In genomic region chr17:39144414-39144813, GRCh38 we compare ENCODE assay signal across 9 cellular contexts. TPM values are rescaled to one million over a fixed set of nuclear protein-coding genes. Genes with fewer than 3 reads are reported as not detected.
DNase-seq lines count a peak whose midpoint lies in the region; ATAC-seq and TF ChIP-seq lines count a peak whose summit lies in the region.
"Had no signal": no experiment of that assay in that cellular context is flagged by ENCODE, and none has a peak within 500 bp of the region (broad histone marks: within the 10 kb centered on the region; RNA-seq: fewer than 3 reads in every experiment).

No MANE protein-coding gene starts in this region.

- H3K4me1 Mint-ChIP-seq in activated CD4-positive, alpha-beta T cell treated with anti-CD3 and anti-CD28 coated beads for 36 hours: peaks cover 9% of the 10 kb centered on the region

- DNase-seq in EL: peak; percentile 75
- peak; percentile 98 for DNase-seq in NCI-H774 (lab: John Stamatoyannopoulos, UW)
- DNase-seq in fibroblast of mammary gland (ENCODE audit: low read depth): peak; percentile 92
- no peak for DNase-seq in stimulated activated CD4-positive, alpha-beta T cell treated with anti-CD3 and anti-CD28 coated beads, Interleukin-4, amount 100 ng/mL, for 24 hours
- no peak for DNase-seq in stimulated activated naive CD4-positive, alpha-beta T cell (lab: John Stamatoyannopoulos, UW)
- DNase-seq in activated CD4-positive, alpha-beta T cell treated with anti-CD3 and anti-CD28 coated beads for 36 hours: no peak
- DNase-seq in GM13976 (ENCODE audit: low spot score): no peak
- DNase-seq: stimulated activated CD4-positive, alpha-beta T cell treated with anti-CD3 and anti-CD28 coated beads, Interleukin-2, amount 100 ng/mL, for 24 hours had no signal

- no peaks in the 10 kb centered on the region for H3K36me3 Mint-ChIP-seq in activated CD4-positive, alpha-beta T cell treated with anti-CD3 and anti-CD28 coated beads for 36 hours (ENCODE audit: low read depth)

- no peak overlapping the region for H3K4me3 Mint-ChIP-seq in activated CD4-positive, alpha-beta T cell treated with anti-CD3 and anti-CD28 coated beads for 36 hours

- in situ Hi-C loops in GM13976 (cut with MboI; ENCODE audit: low sequenced_read_pairs, unreplicated experiment): no loop called here

- no peaks in the 10 kb centered on the region for H3K4me1 ChIP-seq in rectal smooth muscle tissue (ENCODE audit: control insufficient read depth, insufficient read depth, low read length)

- TF ChIP-seq CTCF in fibroblast of mammary gland (conservative IDR thresholded peaks at IDR 0.05; ENCODE audit: control insufficient read depth, insufficient read depth, low read depth, low read length): no peak
- no peak for TF ChIP-seq CTCF in GM13976 (IDR thresholded peaks at IDR 0.05; ENCODE audit: borderline replicate concordance, control extremely low read depth, extremely low read depth, insufficient read depth, missing control alignments)

- H3K4me3 ChIP-seq in fibroblast of mammary gland (ENCODE audit: control insufficient read depth, low read depth, low read length) (no peak overlapping the region), rectal smooth muscle tissue (ENCODE audit: low read length) (no peak overlapping the region)

- no peak overlapping the region for H3K27ac Mint-ChIP-seq in activated CD4-positive, alpha-beta T cell treated with anti-CD3 and anti-CD28 coated beads for 36 hours

- no peaks in the 10 kb centered on the region for H3K9me3 Mint-ChIP-seq in activated CD4-positive, alpha-beta T cell treated with anti-CD3 and anti-CD28 coated beads for 36 hours (ENCODE audit: low read depth)

- CTCF ChIA-PET in activated CD4-positive, alpha-beta T cell treated with anti-CD3 and anti-CD28 coated beads for 36 hours (lab: Charles Lee): interaction anchor here (0.8 to 1.1 kb wide), 5 partner anchors 9 to 161 kb away, joined by 3 to 5 read pairs (median 3); partner anchors contain the start of gene ARL5C

- POLR2A ChIA-PET in activated CD4-positive, alpha-beta T cell treated with anti-CD3 and anti-CD28 coated beads for 36 hours (lab: Charles Lee): no interaction called here

- intact Hi-C loops in activated CD4-positive, alpha-beta T cell treated with anti-CD3 and anti-CD28 coated beads for 36 hours (cut with DNase I, micrococcal nuclease): no loop called here

- no peaks in the 10 kb centered on the region for H3K36me3 ChIP-seq in rectal smooth muscle tissue (ENCODE audit: control insufficient read depth, insufficient read depth, low read length)

- no peak for ATAC-seq in activated CD4-positive, alpha-beta T cell treated with anti-CD3 and anti-CD28 coated beads for 36 hours

- no peaks in the 10 kb centered on the region for H3K27me3 ChIP-seq in rectal smooth muscle tissue (ENCODE audit: control insufficient read depth, insufficient read depth, low read length)

- no peak overlapping the region for H3K9ac ChIP-seq in rectal smooth muscle tissue (ENCODE audit: low read length)

- H3K27ac ChIP-seq in rectal smooth muscle tissue (ENCODE audit: low read depth, low read length): peak overlapping the region; percentile 50

- H3K27me3 Mint-ChIP-seq in activated CD4-positive, alpha-beta T cell treated with anti-CD3 and anti-CD28 coated beads for 36 hours: no peaks in the 10 kb centered on the region

RNA-seq across cellular contexts. Expression of gene PLXDC1, which starts 7.0 kb away (rescaled TPM):
- 1 to 10 TPM; 1.2 to 2.4 TPM for total RNA-seq in activated CD4-positive, alpha-beta T cell treated with anti-CD3 and anti-CD28 coated beads for 36 hours

RNA-seq across cellular contexts. Expression of gene ARL5C, which starts 21.5 kb away (rescaled TPM):
- not detected for total RNA-seq in activated CD4-positive, alpha-beta T cell treated with anti-CD3 and anti-CD28 coated beads for 36 hours

RNA-seq across cellular contexts. Expression of gene CACNB1, which starts 53.1 kb away (rescaled TPM):
- total RNA-seq in activated CD4-positive, alpha-beta T cell treated with anti-CD3 and anti-CD28 coated beads for 36 hours: 10 to 100 TPM; 11.8 to 12.3 TPM

RNA-seq across cellular contexts. Expression of gene RPL19, which starts 55.7 kb away (rescaled TPM):
- 1,000 to 10,000 TPM; 2,801 to 2,985 TPM for total RNA-seq in activated CD4-positive, alpha-beta T cell treated with anti-CD3 and anti-CD28 coated beads for 36 hours

Comparison
In these comparisons a context has a peak if more than half of its experiments do, and no peak if none do; other contexts are left out.
1. DNase-seq: peak in EL (single experiment), NCI-H774 (single experiment) and fibroblast of mammary gland (single experiment); none in stimulated activated CD4-positive, alpha-beta T cell treated with anti-CD3 and anti-CD28 coated beads, Interleukin-4, amount 100 ng/mL, for 24 hours (single experiment), stimulated activated naive CD4-positive, alpha-beta T cell (0 of 6), activated CD4-positive, alpha-beta T cell treated with anti-CD3 and anti-CD28 coated beads for 36 hours (single experiment) and GM13976 (single experiment).